Comparison of ENCODE assay signal across 1 cellular context in genomic region chr15:63872759-63873510, GRCh38.
TF ChIP-seq lines count a peak whose summit lies in the region.

No MANE protein-coding gene starts in this region.

TF ChIP-seq in endothelial cell of umbilical vein, 7 proteins besides CTCF, POLR2A, EP300 and RAD21:
- no peak for TF ChIP-seq GATA2 (IDR thresholded peaks at IDR 0.05; ENCODE audit: insufficient read depth, insufficient read length, low read depth, low read length)
- no peak for TF ChIP-seq MAX (IDR thresholded peaks at IDR 0.05; ENCODE audit: insufficient read depth, insufficient read length)
- TF ChIP-seq MYC (IDR thresholded peaks at IDR 0.05; ENCODE audit: low read depth, low read length) = no peak
- no peak for TF ChIP-seq POLR2AphosphoS5 (IDR thresholded peaks at IDR 0.05; ENCODE audit: insufficient read depth, low read depth, low read length)
- no peak for TF ChIP-seq EZH2 (IDR thresholded peaks at IDR 0.05; ENCODE audit: borderline replicate concordance, low read depth, low read length, severe bottlenecking)
- no peak for TF ChIP-seq JUN (IDR thresholded peaks at IDR 0.05; ENCODE audit: borderline replicate concordance, insufficient read depth, insufficient read length, low read depth)
- TF ChIP-seq FOS (IDR thresholded peaks at IDR 0.05; ENCODE audit: borderline replicate concordance, insufficient read depth, low read length) = no peak
